In the genomic region with DNA sequence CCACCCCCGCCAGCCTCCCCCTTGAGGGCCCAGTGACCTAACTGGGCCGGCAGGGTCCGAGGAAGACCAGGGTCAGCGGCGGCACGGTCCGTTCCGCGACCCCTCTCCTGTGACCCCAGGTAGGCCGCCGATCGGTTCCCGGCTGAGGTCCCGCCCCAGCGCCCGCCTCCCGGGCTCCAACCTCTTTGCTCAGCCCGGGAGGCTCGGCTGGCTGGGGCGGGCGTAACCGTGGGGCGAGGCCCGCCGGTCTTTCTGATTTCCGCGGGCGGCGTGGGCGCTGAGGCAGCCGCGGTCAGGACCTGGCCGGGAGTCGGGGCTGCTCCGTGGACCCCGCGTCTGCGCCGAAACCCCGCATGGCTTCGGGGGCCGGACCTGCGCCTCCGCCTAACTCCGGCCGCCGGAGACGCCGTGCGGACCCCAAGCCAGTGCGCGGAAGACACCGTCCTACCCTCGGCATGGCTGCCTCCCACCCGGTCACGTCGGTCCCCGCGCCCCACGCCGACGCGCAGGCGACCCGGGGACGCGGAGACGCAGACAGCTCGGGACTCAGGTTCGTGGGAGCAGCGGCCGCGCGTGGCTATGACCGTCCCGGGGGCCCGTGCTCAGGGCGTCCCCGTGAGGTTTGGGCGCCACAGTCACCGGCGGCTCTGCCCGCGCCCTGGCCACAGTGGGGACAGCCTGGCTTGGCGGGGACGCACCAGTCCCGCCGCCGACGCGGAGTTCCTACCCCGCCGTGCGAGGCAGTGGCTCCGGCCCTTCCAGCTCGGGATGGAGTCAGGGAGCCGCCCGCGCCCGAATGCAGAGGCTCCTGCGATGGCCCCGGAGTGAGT, we compare ENCODE assay signal across 13 cellular contexts. TPM values are rescaled to one million over a fixed set of nuclear protein-coding genes. Genes with fewer than 3 reads are reported as not detected.
DNase-seq lines count a peak whose midpoint lies in the region; ATAC-seq and TF ChIP-seq lines count a peak whose summit lies in the region.
"Had no signal": no experiment of that assay in that cellular context is flagged by ENCODE, and none has a peak within 500 bp of the region (broad histone marks: within the 10 kb centered on the region; RNA-seq: fewer than 3 reads in every experiment).

No MANE protein-coding gene starts in this region.

- TF ChIP-seq CTCF in endodermal cell (conservative IDR thresholded peaks at IDR 0.05) (no peak), vagina (IDR thresholded peaks at IDR 0.05) (no peak)

- no peak for TF ChIP-seq POLR2A in vagina (IDR thresholded peaks at IDR 0.05)

- H3K27me3 ChIP-seq in endodermal cell (ENCODE audit: control insufficient read depth, insufficient read depth, low read length, poor library complexity, severe bottlenecking): peaks cover 67% of the 10 kb centered on the region
- peaks cover 18% of the 10 kb centered on the region for H3K27me3 ChIP-seq in vagina

- peaks cover 12% of the 10 kb centered on the region for H3K4me1 Mint-ChIP-seq in endodermal cell
- H3K4me1 Mint-ChIP-seq in activated CD8-positive, alpha-beta memory T cell treated with anti-CD3 and anti-CD28 coated beads, Interleukin-2, amount 10 ng/mL, durations not matched to agents 7 days and 5 days: peaks cover 15% of the 10 kb centered on the region

- DNase-seq in stimulated activated CD4-positive, alpha-beta T cell treated with anti-CD3 and anti-CD28 coated beads, Interleukin-4, amount 100 ng/mL, for 1 hour: peak; percentile 30
- DNase-seq in stimulated activated CD4-positive, alpha-beta T cell treated with anti-CD3 and anti-CD28 coated beads, Interleukin-2, amount 100 ng/mL, for 24 hours: no peak
- DNase-seq in endodermal cell (peak; percentile 82), vagina (ENCODE audit: extremely low spot score in 2 of 2) (no peak), mesenteric fat pad (ENCODE audit: low spot score) (no peak)
- no peak for DNase-seq in activated CD8-positive, alpha-beta memory T cell treated with anti-CD3 and anti-CD28 coated beads, Interleukin-2, amount 10 ng/mL, durations not matched to agents 7 days and 5 days
- DNase-seq: activated B cell treated with CpG ODN at 0.5 μM for 24 hours had no signal

- H3K36me3 Mint-ChIP-seq in endodermal cell (ENCODE audit: low read depth): peaks cover 12% of the 10 kb centered on the region
- H3K36me3 Mint-ChIP-seq in activated CD8-positive, alpha-beta memory T cell treated with anti-CD3 and anti-CD28 coated beads, Interleukin-2, amount 10 ng/mL, durations not matched to agents 7 days and 5 days: no peaks in the 10 kb centered on the region

- no peak for ATAC-seq in activated CD8-positive, alpha-beta memory T cell treated with anti-CD3 and anti-CD28 coated beads, Interleukin-2, amount 10 ng/mL, durations not matched to agents 7 days and 5 days
- ATAC-seq in HG03565 (IDR thresholded peaks at IDR 0.05; ENCODE audit: unreplicated experiment): no peak

- H3K9me3 Mint-ChIP-seq in endodermal cell: no peaks in the 10 kb centered on the region
- H3K9me3 Mint-ChIP-seq in activated CD8-positive, alpha-beta memory T cell treated with anti-CD3 and anti-CD28 coated beads, Interleukin-2, amount 10 ng/mL, durations not matched to agents 7 days and 5 days (ENCODE audit: low read depth): no peaks in the 10 kb centered on the region
- H3K9me3 Mint-ChIP-seq: activated B cell treated with CpG ODN at 0.5 μM for 24 hours; activated T-helper 1 cell treated with anti-CD3 and anti-CD28 coated beads, Interleukin-12 subunit alpha, Interleukin-12 subunit beta, Interleukin-2, Interleukin-4 antibody, amounts not matched to agents 30 ng/mL and 10 ng/mL and 1 ng/mL, durations not matched to agents 14 hours and 24 hours and 36 hours; neural crest cell had no signal

- H3K4me1 ChIP-seq in endodermal cell (ENCODE audit: control insufficient read depth, insufficient read depth, low read length) (no peaks in the 10 kb centered on the region), mesodermal cell (ENCODE audit: control insufficient read depth, insufficient read depth, low read length, poor library complexity, severe bottlenecking) (peaks cover 19% of the 10 kb centered on the region), vagina (peaks cover 29% of the 10 kb centered on the region)
- H3K4me1 ChIP-seq: SJSA1 had no signal

- H3K9ac ChIP-seq in endodermal cell (ENCODE audit: extremely low read depth, low read length, poor library complexity, severe bottlenecking): no peak overlapping the region

- H3K27me3 Mint-ChIP-seq in endodermal cell (ENCODE audit: insufficient read depth): peaks cover 55% of the 10 kb centered on the region
- H3K27me3 Mint-ChIP-seq in activated CD8-positive, alpha-beta memory T cell treated with anti-CD3 and anti-CD28 coated beads, Interleukin-2, amount 10 ng/mL, durations not matched to agents 7 days and 5 days: peaks cover 60% of the 10 kb centered on the region

- H3K4me3 ChIP-seq in endodermal cell (ENCODE audit: low read length): peak overlapping the region; percentile 79
- peak overlapping the region; percentile 28 for H3K4me3 ChIP-seq in mesodermal cell (ENCODE audit: extremely low read depth, insufficient read depth, low read length, poor library complexity, severe bottlenecking)
- peak overlapping the region; percentile 15 to 25 for H3K4me3 ChIP-seq in vagina
- H3K4me3 ChIP-seq: SJSA1 had no signal

- H3K36me3 ChIP-seq in endodermal cell (ENCODE audit: control insufficient read depth, insufficient read depth, low read length) (no peaks in the 10 kb centered on the region), mesodermal cell (ENCODE audit: control insufficient read depth, insufficient read depth, low read length) (no peaks in the 10 kb centered on the region), vagina (no peaks in the 10 kb centered on the region)
- H3K36me3 ChIP-seq: SJSA1 had no signal

- H3K9me3 ChIP-seq in endodermal cell (ENCODE audit: control insufficient read depth, low read length): no peaks in the 10 kb centered on the region
- no peaks in the 10 kb centered on the region for H3K9me3 ChIP-seq in mesodermal cell (ENCODE audit: control insufficient read depth, low read length)
- no peaks in the 10 kb centered on the region for H3K9me3 ChIP-seq in vagina

- intact Hi-C loops in vagina (cut with DNase I): no loop called here

- H3K27ac Mint-ChIP-seq in endodermal cell: no peak overlapping the region
- no peak overlapping the region for H3K27ac Mint-ChIP-seq in activated CD8-positive, alpha-beta memory T cell treated with anti-CD3 and anti-CD28 coated beads, Interleukin-2, amount 10 ng/mL, durations not matched to agents 7 days and 5 days
- H3K27ac Mint-ChIP-seq: activated B cell treated with CpG ODN at 0.5 μM for 24 hours; activated T-helper 1 cell treated with anti-CD3 and anti-CD28 coated beads, Interleukin-12 subunit alpha, Interleukin-12 subunit beta, Interleukin-2, Interleukin-4 antibody, amounts not matched to agents 30 ng/mL and 10 ng/mL and 1 ng/mL, durations not matched to agents 14 hours and 24 hours and 36 hours had no signal

- H3K27ac ChIP-seq in endodermal cell (ENCODE audit: low read depth, low read length) (no peak overlapping the region), mesodermal cell (ENCODE audit: low read depth, low read length, severe bottlenecking) (no peak overlapping the region), vagina (no peak overlapping the region)
- H3K27ac ChIP-seq: SJSA1 had no signal

- 1 to 2% methylated on average over 33 to 102 of the region's 102 CpGs for WGBS in endodermal cell (ENCODE audit: insufficient coverage in 1 of 2, insufficient read length in 1 of 2), 2 experiments
- WGBS in mesodermal cell (ENCODE audit: insufficient coverage in 2 of 2), 2 experiments: 1% methylated on average over 88 to 97 of the region's 102 CpGs

- CTCF ChIA-PET in activated CD8-positive, alpha-beta memory T cell treated with anti-CD3 and anti-CD28 coated beads, Interleukin-2, amount 10 ng/mL, durations not matched to agents 7 days and 5 days (lab: Charles Lee): no interaction called here

- peak overlapping the region; percentile 75 for H3K4me3 Mint-ChIP-seq in endodermal cell
- H3K4me3 Mint-ChIP-seq in activated CD8-positive, alpha-beta memory T cell treated with anti-CD3 and anti-CD28 coated beads, Interleukin-2, amount 10 ng/mL, durations not matched to agents 7 days and 5 days: no peak overlapping the region
- H3K4me3 Mint-ChIP-seq: activated T-helper 1 cell treated with anti-CD3 and anti-CD28 coated beads, Interleukin-12 subunit alpha, Interleukin-12 subunit beta, Interleukin-2, Interleukin-4 antibody, amounts not matched to agents 30 ng/mL and 10 ng/mL and 1 ng/mL, durations not matched to agents 14 hours and 24 hours and 36 hours; neural crest cell had no signal

RNA-seq across cellular contexts. Expression of gene VENTX, which starts 1.0 kb away (rescaled TPM):
- total RNA-seq in endodermal cell: 10 to 100 TPM in 1 of 2 donors, 1 to 10 TPM in 1; 5.5 to 14.2 TPM
- 1.7 TPM for polyA plus RNA-seq in endodermal cell (2013, experiment 1 of 2)
- polyA plus RNA-seq in endodermal cell (2013, experiment 2 of 2): 0.99 TPM
- polyA plus RNA-seq in mesodermal cell (2013, experiment 1 of 2): 0.37 TPM
- polyA plus RNA-seq in mesodermal cell (2013, experiment 2 of 2): 0.25 TPM
- total RNA-seq in vagina: 0.98 TPM
- total RNA-seq in activated CD8-positive, alpha-beta memory T cell treated with anti-CD3 and anti-CD28 coated beads, Interleukin-2, amount 10 ng/mL, durations not matched to agents 7 days and 5 days: under 1 TPM in 1 of 2 experiments, not detected in 1; 0.12 TPM
- 4.0 TPM for total RNA-seq in mesenteric fat pad
- total RNA-seq: activated T-helper 1 cell treated with anti-CD3 and anti-CD28 coated beads, Interleukin-12 subunit alpha, Interleukin-12 subunit beta, Interleukin-2, Interleukin-4 antibody, amounts not matched to agents 30 ng/mL and 10 ng/mL and 1 ng/mL, durations not matched to agents 14 hours and 24 hours and 36 hours; Daoy; neural crest cell; SJSA1 had no signal

RNA-seq across cellular contexts. Expression of gene UTF1, which starts 6.6 kb away (rescaled TPM):
- total RNA-seq in endodermal cell (1 to 10 TPM in 1 of 2 donors, not detected in 1; 1.5 TPM), vagina (not detected), mesenteric fat pad (not detected)
- 1.1 TPM for polyA plus RNA-seq in endodermal cell (2013, experiment 1 of 2)
- 0.54 TPM for polyA plus RNA-seq in endodermal cell (2013, experiment 2 of 2)
- polyA plus RNA-seq in mesodermal cell (2013, experiment 1 of 2): not detected
- not detected for polyA plus RNA-seq in mesodermal cell (2013, experiment 2 of 2)
- not detected for total RNA-seq in activated CD8-positive, alpha-beta memory T cell treated with anti-CD3 and anti-CD28 coated beads, Interleukin-2, amount 10 ng/mL, durations not matched to agents 7 days and 5 days
- total RNA-seq: activated B cell treated with CpG ODN at 0.5 μM for 24 hours; activated T-helper 1 cell treated with anti-CD3 and anti-CD28 coated beads, Interleukin-12 subunit alpha, Interleukin-12 subunit beta, Interleukin-2, Interleukin-4 antibody, amounts not matched to agents 30 ng/mL and 10 ng/mL and 1 ng/mL, durations not matched to agents 14 hours and 24 hours and 36 hours; Daoy; neural crest cell; SJSA1 had no signal

RNA-seq across cellular contexts. Expression of gene ADAM8, which starts 40.0 kb away (rescaled TPM):
- total RNA-seq in endodermal cell (1 to 10 TPM; 3.7 to 5.5 TPM), vagina (11.0 TPM), mesenteric fat pad (12.0 TPM)
- 1.7 TPM for polyA plus RNA-seq in endodermal cell (2013, experiment 1 of 2)
- polyA plus RNA-seq in endodermal cell (2013, experiment 2 of 2): 1.2 TPM
- 1.1 TPM for polyA plus RNA-seq in mesodermal cell (2013, experiment 1 of 2)
- 1.9 TPM for polyA plus RNA-seq in mesodermal cell (2013, experiment 2 of 2)
- 100 to 1,000 TPM; 142 to 173 TPM for total RNA-seq in activated CD8-positive, alpha-beta memory T cell treated with anti-CD3 and anti-CD28 coated beads, Interleukin-2, amount 10 ng/mL, durations not matched to agents 7 days and 5 days
- total RNA-seq: SJSA1 had no signal

Comparison
In these comparisons a context has a peak if more than half of its experiments do, and no peak if none do; other contexts are left out.
1. DNase-seq: peak in stimulated activated CD4-positive, alpha-beta T cell treated with anti-CD3 and anti-CD28 coated beads, Interleukin-4, amount 100 ng/mL, for 1 hour (single experiment) and endodermal cell (single experiment); none in stimulated activated CD4-positive, alpha-beta T cell treated with anti-CD3 and anti-CD28 coated beads, Interleukin-2, amount 100 ng/mL, for 24 hours (0 of 2), vagina (0 of 2), activated CD8-positive, alpha-beta memory T cell treated with anti-CD3 and anti-CD28 coated beads, Interleukin-2, amount 10 ng/mL, durations not matched to agents 7 days and 5 days (single experiment) and mesenteric fat pad (single experiment).
2. H3K4me3 ChIP-seq: peak in every context shown above with its lines; median percentile 79 in endodermal cell; 28 in mesodermal cell; 20 in vagina.
3. RNA of gene ADAM8, which starts 40.0 kb away (total RNA-seq): 142 to 173 TPM in activated CD8-positive, alpha-beta memory T cell treated with anti-CD3 and anti-CD28 coated beads, Interleukin-2, amount 10 ng/mL, durations not matched to agents 7 days and 5 days; 12.0 TPM in mesenteric fat pad (single experiment), 11.0 TPM in vagina (single experiment) and 3.7 to 5.5 TPM in endodermal cell; every median in the first group is over 10 times any median in the second.